Comparison of ENCODE assay signal across 10 cellular contexts in the genomic region with DNA sequence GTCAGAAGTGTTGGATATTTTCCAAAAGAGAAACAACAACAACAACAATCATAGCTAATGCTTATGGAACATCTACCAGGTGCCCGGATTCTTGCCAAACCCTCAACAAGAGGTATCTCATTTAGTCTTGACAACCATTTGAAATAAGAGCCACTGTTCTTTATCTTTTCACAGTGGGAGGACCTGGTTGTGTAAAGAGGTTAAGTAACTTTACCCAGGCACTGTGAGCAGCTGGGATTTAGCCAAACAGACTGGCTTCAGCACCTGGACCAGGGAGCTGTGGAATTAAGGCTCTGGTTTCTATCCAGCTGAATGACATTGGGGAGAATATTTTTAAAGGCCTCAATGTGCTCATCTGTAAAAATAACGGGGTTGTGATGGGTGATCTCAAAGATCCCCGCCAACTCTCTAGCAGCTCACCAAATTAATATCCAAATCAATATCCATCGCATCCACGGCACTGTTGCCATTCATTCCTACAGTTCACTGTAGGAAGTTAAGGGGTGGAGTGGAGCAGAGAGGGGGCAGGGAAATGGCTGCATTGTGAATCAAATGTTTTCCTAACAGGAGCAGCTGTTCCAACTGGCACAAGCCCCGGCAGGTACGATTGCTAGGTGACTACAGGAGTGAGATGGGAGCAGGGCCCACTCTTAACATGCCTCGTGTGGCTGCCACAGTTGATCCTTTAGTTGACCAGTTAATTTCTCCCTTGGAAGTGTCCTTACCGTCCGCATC.
DNase-seq lines count a peak whose midpoint lies in the region; ATAC-seq and TF ChIP-seq lines count a peak whose summit lies in the region.
"Had no signal": no experiment of that assay in that cellular context is flagged by ENCODE, and none has a peak within 500 bp of the region (broad histone marks: within the 10 kb centered on the region; RNA-seq: fewer than 3 reads in every experiment).

No MANE protein-coding gene starts in this region.

- no peak overlapping the region for H3K27ac ChIP-seq in RWPE1

- CTCF ChIA-PET in RWPE1 (lab: Yijun Ruan, JAX) = interaction anchor here (0.6 kb wide), 1 partner anchor 181 kb away, joined by 3 read pairs; no protein-coding TSS in a partner anchor

- POLR2A ChIA-PET in RWPE1 (lab: Yijun Ruan, JAX; ENCODE audit: low non-redundant PET) = no interaction called here

- TF ChIP-seq CTCF in RWPE1 (conservative IDR thresholded peaks at IDR 0.05; ENCODE audit: low read depth) = no peak

- peak; percentile 35 for ATAC-seq in left colon
- no peak for ATAC-seq in HG02588 (IDR thresholded peaks at IDR 0.05; ENCODE audit: unreplicated experiment)
- no peak for ATAC-seq in GM18861 (IDR thresholded peaks at IDR 0.05; ENCODE audit: unreplicated experiment)
- ATAC-seq: stimulated activated memory B cell treated with anti-CD40 and anti-IgM and Interleukin-4, amounts not matched to agents 10 μg/mL and 1 μg/mL and 100 μg/mL, for 72 hours had no signal

- intact Hi-C loops in left colon (cut with DNase I, micrococcal nuclease) = no loop called here

- DNase-seq in DMS153 (lab: John Stamatoyannopoulos, UW) = peak; percentile 87
- peak; percentile 97 for DNase-seq in NCI-H1105 (lab: John Stamatoyannopoulos, UW)
- peak; percentile 34 for DNase-seq in RWPE1 (ENCODE audit: low spot score)
- no peak for DNase-seq in left colon
- DNase-seq in anterior cingulate cortex (lab: John Stamatoyannopoulos, UW) = no peak
- no peak for DNase-seq in stimulated activated CD4-positive, alpha-beta T cell treated with anti-CD3 and anti-CD28 coated beads, Interleukin-4, amount 100 ng/mL, for 24 hours
- DNase-seq: CD4-positive, alpha-beta memory T cell had no signal

Comparison
In these comparisons a context has a peak if more than half of its experiments do, and no peak if none do; other contexts are left out.
1. DNase-seq: peak in DMS153 (single experiment), NCI-H1105 (single experiment) and RWPE1 (single experiment); none in left colon (0 of 2), anterior cingulate cortex (0 of 58) and stimulated activated CD4-positive, alpha-beta T cell treated with anti-CD3 and anti-CD28 coated beads, Interleukin-4, amount 100 ng/mL, for 24 hours (single experiment).